22 cellular contexts compared by ENCODE assay signal in genomic region chr4:96602661-96603060, GRCh38.
DNase-seq lines count a peak whose midpoint lies in the region; ATAC-seq and TF ChIP-seq lines count a peak whose summit lies in the region.
"Had no signal": no experiment of that assay in that cellular context is flagged by ENCODE, and none has a peak within 500 bp of the region (broad histone marks: within the 10 kb centered on the region; RNA-seq: fewer than 3 reads in every experiment).

No MANE protein-coding gene starts in this region.

- H3F3A ChIP-seq in PC-9 (ENCODE audit: insufficient read depth, low read depth) (no peaks in the 10 kb centered on the region), neural progenitor cell (ENCODE audit: low read depth) (no peaks in the 10 kb centered on the region)

- H3K27ac Mint-ChIP-seq in neural progenitor cell = peak overlapping the region; percentile 24
- H3K27ac Mint-ChIP-seq: CD4-positive, alpha-beta memory T cell had no signal

- H3K9me3 Mint-ChIP-seq in neural progenitor cell = no peaks in the 10 kb centered on the region

- H3K36me3 ChIP-seq in PC-9 (ENCODE audit: low read depth) = no peaks in the 10 kb centered on the region
- H3K36me3 ChIP-seq in neural progenitor cell = no peaks in the 10 kb centered on the region
- H3K36me3 ChIP-seq: BLaER1 treated with 17β-estradiol and CSF1 and Interleukin-3, amounts not matched to agents 10 nM and 100 nM; SJSA1 had no signal

- H3K4me2 ChIP-seq in PC-9 (no peak overlapping the region), neural progenitor cell (no peak overlapping the region)
- H3K4me2 ChIP-seq: BLaER1 treated with 17β-estradiol and CSF1 and Interleukin-3, amounts not matched to agents 10 nM and 100 nM; KMS-11 had no signal

- no peaks in the 10 kb centered on the region for H3K27me3 Mint-ChIP-seq in neural progenitor cell (ENCODE audit: insufficient read depth, low read depth)
- H3K27me3 Mint-ChIP-seq: CD4-positive, alpha-beta memory T cell had no signal

- H3K4me3 ChIP-seq in PC-9 (no peak overlapping the region), neural progenitor cell (no peak overlapping the region), foreskin fibroblast (ENCODE audit: low read depth in 1 of 2, low read length in 2 of 2) (no peak overlapping the region)
- H3K4me3 ChIP-seq: BLaER1 treated with 17β-estradiol and CSF1 and Interleukin-3, amounts not matched to agents 10 nM and 100 nM; SJSA1 had no signal

- H3K36me3 Mint-ChIP-seq in neural progenitor cell = no peaks in the 10 kb centered on the region
- H3K36me3 Mint-ChIP-seq: CD4-positive, alpha-beta memory T cell had no signal

- CTCF ChIA-PET in PC-9 (lab: Charles Lee) = interaction anchor here (0.5 kb wide), 1 partner anchor 551 kb away, joined by 7 read pairs; no protein-coding TSS in a partner anchor

- DNase-seq in NCI-H2029 (lab: John Stamatoyannopoulos, UW) (peak; percentile 6), NCI-H2029 treated with DMSO at 0.1 percent for 48 hours (lab: John Stamatoyannopoulos, UW) (no peak), PC-9 (peak; percentile 11 to 35), astrocyte of the hippocampus (ENCODE audit: low read depth, low spot score) (peak; percentile 59), neural progenitor cell (ENCODE audit: low spot score) (no peak), foreskin fibroblast (no peak)
- DNase-seq: Caco-2; CD4-positive, alpha-beta memory T cell; DMS153; GDM1; HCEC 1CT; IMR-90; NCI-H1694 treated with DMSO at 0.1 percent for 48 hours; NCI-H524 treated with DMSO at 0.1 percent for 48 hours; NCI-H82 had no signal

- H2AFZ ChIP-seq in PC-9 (no peak overlapping the region), neural progenitor cell (replicated peaks) (no peak overlapping the region)

- H3K4me1 ChIP-seq in PC-9 (replicated peaks; ENCODE audit: insufficient read depth) (no peaks in the 10 kb centered on the region), neural progenitor cell (no peaks in the 10 kb centered on the region)
- H3K4me1 ChIP-seq: BLaER1 treated with 17β-estradiol and CSF1 and Interleukin-3, amounts not matched to agents 10 nM and 100 nM; Caco-2; SJSA1 had no signal

- intact Hi-C loops in PC-9 (cut with micrococcal nuclease; ENCODE audit: unreplicated experiment) = no loop called here

- H3K4me1 Mint-ChIP-seq in neural progenitor cell = no peaks in the 10 kb centered on the region
- H3K4me1 Mint-ChIP-seq: CD4-positive, alpha-beta memory T cell had no signal

- ATAC-seq in GM19395 (IDR thresholded peaks at IDR 0.05; ENCODE audit: unreplicated experiment) = no peak
- no peak for ATAC-seq in HG03175 (IDR thresholded peaks at IDR 0.05; ENCODE audit: unreplicated experiment)
- ATAC-seq: Right ventricle myocardium inferior had no signal

- H3K9me2 ChIP-seq in PC-9 (ENCODE audit: insufficient read depth) = no peaks in the 10 kb centered on the region

- H3K9me3 ChIP-seq in PC-9 (ENCODE audit: insufficient read depth, low read depth) (no peaks in the 10 kb centered on the region), neural progenitor cell (ENCODE audit: low read depth) (no peaks in the 10 kb centered on the region)
- H3K9me3 ChIP-seq: BLaER1 treated with 17β-estradiol and CSF1 and Interleukin-3, amounts not matched to agents 10 nM and 100 nM; Caco-2; SJSA1 had no signal

- POLR2A ChIA-PET in PC-9 (lab: Charles Lee; ENCODE audit: unreplicated experiment) = no interaction called here

- BruUV-seq in PC-9 (replicated peaks; lab: Mats Ljungman, UMichigan) = no TSS peak

- no peak overlapping the region for H3K27ac ChIP-seq in PC-9
- no peak overlapping the region for H3K27ac ChIP-seq in neural progenitor cell
- H3K27ac ChIP-seq: 22Rv1; BLaER1 treated with 17β-estradiol and CSF1 and Interleukin-3, amounts not matched to agents 10 nM and 100 nM; KMS-11; SJSA1 had no signal

- H3K4me3 Mint-ChIP-seq in neural progenitor cell = no peak overlapping the region
- H3K4me3 Mint-ChIP-seq: CD4-positive, alpha-beta memory T cell had no signal

- no peak overlapping the region for H3K9ac ChIP-seq in neural progenitor cell
- H3K9ac ChIP-seq: BLaER1 treated with 17β-estradiol and CSF1 and Interleukin-3, amounts not matched to agents 10 nM and 100 nM; KMS-11 had no signal

- TF ChIP-seq CTCF in PC-9 (conservative IDR thresholded peaks at IDR 0.05) = no peak
- no peak for TF ChIP-seq CTCF in neural progenitor cell (IDR thresholded peaks at IDR 0.05)
- no peak for TF ChIP-seq CTCF in foreskin fibroblast (IDR thresholded peaks at IDR 0.05; ENCODE audit: low read depth, low read length)

- no peaks in the 10 kb centered on the region for H3K79me2 ChIP-seq in PC-9 (ENCODE audit: low read depth)
- no peaks in the 10 kb centered on the region for H3K79me2 ChIP-seq in neural progenitor cell (ENCODE audit: low read depth)

- H3K27me3 ChIP-seq in PC-9 (ENCODE audit: insufficient read depth, low read depth) (no peaks in the 10 kb centered on the region), neural progenitor cell (no peaks in the 10 kb centered on the region)
- H3K27me3 ChIP-seq: BLaER1 treated with 17β-estradiol and CSF1 and Interleukin-3, amounts not matched to agents 10 nM and 100 nM; SJSA1 had no signal

- no peaks in the 10 kb centered on the region for H4K20me1 ChIP-seq in PC-9 (ENCODE audit: insufficient read depth)
- H4K20me1 ChIP-seq in neural progenitor cell (ENCODE audit: low read depth) = no peaks in the 10 kb centered on the region
- H4K20me1 ChIP-seq: BLaER1 treated with 17β-estradiol and CSF1 and Interleukin-3, amounts not matched to agents 10 nM and 100 nM had no signal

Comparison
In these comparisons a context has a peak if more than half of its experiments do, and no peak if none do; other contexts are left out.
1. DNase-seq: peak in NCI-H2029 (single experiment), PC-9 (2 of 2) and astrocyte of the hippocampus (single experiment); none in NCI-H2029 treated with DMSO at 0.1 percent for 48 hours (single experiment), neural progenitor cell (single experiment) and foreskin fibroblast (0 of 2).